In the genomic region with DNA sequence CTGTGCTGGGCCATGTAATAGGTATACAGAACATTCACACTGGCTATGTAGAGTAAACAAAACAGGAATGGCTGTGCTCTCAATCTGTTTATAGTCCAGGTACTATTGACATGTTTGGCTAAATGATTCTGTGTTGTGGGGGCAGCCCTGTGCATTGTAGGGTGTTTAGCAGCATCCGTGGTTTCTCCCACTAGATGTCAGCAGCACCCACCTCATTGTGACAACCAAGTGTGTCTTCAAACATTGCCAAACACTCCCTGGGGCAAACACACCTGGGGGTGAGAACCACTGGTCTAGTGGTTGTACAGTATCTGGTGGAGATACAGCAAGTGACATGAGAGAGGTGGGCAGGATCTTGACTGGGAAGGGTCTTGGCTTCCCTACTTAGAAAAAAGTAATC, we compare ENCODE assay signal across 2 cellular contexts.
TF ChIP-seq lines count a peak whose summit lies in the region.

No MANE protein-coding gene starts in this region.

TF ChIP-seq in HCT116, 20 proteins besides CTCF, POLR2A, EP300 and RAD21 (continued from another document):
- TF ChIP-seq, protein P1, sequence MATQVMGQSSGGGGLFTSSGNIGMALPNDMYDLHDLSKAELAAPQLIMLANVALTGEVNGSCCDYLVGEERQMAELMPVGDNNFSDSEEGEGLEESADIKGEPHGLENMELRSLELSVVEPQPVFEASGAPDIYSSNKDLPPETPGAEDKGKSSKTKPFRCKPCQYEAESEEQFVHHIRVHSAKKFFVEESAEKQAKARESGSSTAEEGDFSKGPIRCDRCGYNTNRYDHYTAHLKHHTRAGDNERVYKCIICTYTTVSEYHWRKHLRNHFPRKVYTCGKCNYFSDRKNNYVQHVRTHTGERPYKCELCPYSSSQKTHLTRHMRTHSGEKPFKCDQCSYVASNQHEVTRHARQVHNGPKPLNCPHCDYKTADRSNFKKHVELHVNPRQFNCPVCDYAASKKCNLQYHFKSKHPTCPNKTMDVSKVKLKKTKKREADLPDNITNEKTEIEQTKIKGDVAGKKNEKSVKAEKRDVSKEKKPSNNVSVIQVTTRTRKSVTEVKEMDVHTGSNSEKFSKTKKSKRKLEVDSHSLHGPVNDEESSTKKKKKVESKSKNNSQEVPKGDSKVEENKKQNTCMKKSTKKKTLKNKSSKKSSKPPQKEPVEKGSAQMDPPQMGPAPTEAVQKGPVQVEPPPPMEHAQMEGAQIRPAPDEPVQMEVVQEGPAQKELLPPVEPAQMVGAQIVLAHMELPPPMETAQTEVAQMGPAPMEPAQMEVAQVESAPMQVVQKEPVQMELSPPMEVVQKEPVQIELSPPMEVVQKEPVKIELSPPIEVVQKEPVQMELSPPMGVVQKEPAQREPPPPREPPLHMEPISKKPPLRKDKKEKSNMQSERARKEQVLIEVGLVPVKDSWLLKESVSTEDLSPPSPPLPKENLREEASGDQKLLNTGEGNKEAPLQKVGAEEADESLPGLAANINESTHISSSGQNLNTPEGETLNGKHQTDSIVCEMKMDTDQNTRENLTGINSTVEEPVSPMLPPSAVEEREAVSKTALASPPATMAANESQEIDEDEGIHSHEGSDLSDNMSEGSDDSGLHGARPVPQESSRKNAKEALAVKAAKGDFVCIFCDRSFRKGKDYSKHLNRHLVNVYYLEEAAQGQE (IDR thresholded peaks at IDR 0.05; ENCODE audit: low read depth): no peak
- no peak for TF ChIP-seq CBX3 (IDR thresholded peaks at IDR 0.05; ENCODE audit: low read depth)

TF ChIP-seq in HepG2, 621 proteins besides CTCF, POLR2A, EP300 and RAD21 (continued from another document):
- TF ChIP-seq, protein P2, sequence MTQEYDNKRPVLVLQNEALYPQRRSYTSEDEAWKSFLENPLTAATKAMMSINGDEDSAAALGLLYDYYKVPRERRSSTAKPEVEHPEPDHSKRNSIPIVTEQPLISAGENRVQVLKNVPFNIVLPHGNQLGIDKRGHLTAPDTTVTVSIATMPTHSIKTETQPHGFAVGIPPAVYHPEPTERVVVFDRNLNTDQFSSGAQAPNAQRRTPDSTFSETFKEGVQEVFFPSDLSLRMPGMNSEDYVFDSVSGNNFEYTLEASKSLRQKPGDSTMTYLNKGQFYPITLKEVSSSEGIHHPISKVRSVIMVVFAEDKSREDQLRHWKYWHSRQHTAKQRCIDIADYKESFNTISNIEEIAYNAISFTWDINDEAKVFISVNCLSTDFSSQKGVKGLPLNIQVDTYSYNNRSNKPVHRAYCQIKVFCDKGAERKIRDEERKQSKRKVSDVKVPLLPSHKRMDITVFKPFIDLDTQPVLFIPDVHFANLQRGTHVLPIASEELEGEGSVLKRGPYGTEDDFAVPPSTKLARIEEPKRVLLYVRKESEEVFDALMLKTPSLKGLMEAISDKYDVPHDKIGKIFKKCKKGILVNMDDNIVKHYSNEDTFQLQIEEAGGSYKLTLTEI (CRISPR knock-in tag; conservative IDR thresholded peaks at IDR 0.05): no peak
- TF ChIP-seq SMC3 (IDR thresholded peaks at IDR 0.05; ENCODE audit: low read length): peak; percentile 31; the same call in 1 of the 2 replicates
- no peak for TF ChIP-seq POLR2AphosphoS2 (IDR thresholded peaks at IDR 0.05; ENCODE audit: low read depth, low read length)
